In genomic region chr2:11710210-11710609, GRCh38 we compare ENCODE assay signal across 12 cellular contexts. TPM values are rescaled to one million over a fixed set of nuclear protein-coding genes. Genes with fewer than 3 reads are reported as not detected.
DNase-seq lines count a peak whose midpoint lies in the region; ATAC-seq and TF ChIP-seq lines count a peak whose summit lies in the region.
"Had no signal": no experiment of that assay in that cellular context is flagged by ENCODE, and none has a peak within 500 bp of the region (broad histone marks: within the 10 kb centered on the region; RNA-seq: fewer than 3 reads in every experiment).

No MANE protein-coding gene starts in this region.

- no peak for TF ChIP-seq CTCF in MCF 10A (IDR thresholded peaks at IDR 0.05; ENCODE audit: unreplicated experiment)
- TF ChIP-seq CTCF in upper lobe of right lung (IDR thresholded peaks at IDR 0.05) = no peak
- no peak for TF ChIP-seq CTCF in MM.1S (IDR thresholded peaks at IDR 0.05; ENCODE audit: low read length)

- no TSS peak for BruUV-seq in MCF 10A (replicated peaks; lab: Mats Ljungman, UMichigan)

- no peaks in the 10 kb centered on the region for H3K79me2 ChIP-seq in MM.1S (ENCODE audit: low read length)

- H3K27me3 ChIP-seq in layer of hippocampus (ENCODE audit: control insufficient read depth, insufficient read depth, low read length) (no peaks in the 10 kb centered on the region), upper lobe of right lung (no peaks in the 10 kb centered on the region), MM.1S (replicated peaks; ENCODE audit: insufficient read depth, low read length) (no peaks in the 10 kb centered on the region)
- H3K27me3 ChIP-seq: heart right ventricle had no signal

- no peaks in the 10 kb centered on the region for H3F3A ChIP-seq in MM.1S (ENCODE audit: insufficient read depth, low read length)

- CTCF ChIA-PET in MCF 10A (lab: Yijun Ruan, JAX) = interaction anchor here (0.7 to 2.4 kb wide), 4 partner anchors 17 to 70 kb away, joined by 3 to 11 read pairs (median 6); no protein-coding TSS in a partner anchor

- H3K4me1 ChIP-seq in upper lobe of right lung (peaks cover 14% of the 10 kb centered on the region), MM.1S (ENCODE audit: low read length) (no peaks in the 10 kb centered on the region)

- POLR2A ChIA-PET in MCF 10A (lab: Yijun Ruan, JAX) = interaction anchor here (1.0 to 2.2 kb wide), 6 partner anchors 11 to 41 kb away, joined by 3 to 11 read pairs (median 5); no protein-coding TSS in a partner anchor

- peak overlapping the region; percentile 16 for H3K27ac ChIP-seq in layer of hippocampus (ENCODE audit: low read depth, low read length)
- no peak overlapping the region for H3K27ac ChIP-seq in upper lobe of right lung
- H3K27ac ChIP-seq in MM.1S (ENCODE audit: low read length) = no peak overlapping the region
- H3K27ac ChIP-seq: heart right ventricle had no signal

- H3K27me3 Mint-ChIP-seq in MCF 10A (ENCODE audit: insufficient read depth, unreplicated experiment) = no peaks in the 10 kb centered on the region
- H3K27me3 Mint-ChIP-seq: activated naive CD8-positive, alpha-beta T cell treated with anti-CD3 and anti-CD28 coated beads for 36 hours had no signal

- no peaks in the 10 kb centered on the region for H3K9me2 ChIP-seq in MM.1S (replicated peaks; ENCODE audit: insufficient read depth, low read length)

- no peaks in the 10 kb centered on the region for H3K36me3 ChIP-seq in upper lobe of right lung
- H3K36me3 ChIP-seq in MM.1S (replicated peaks; ENCODE audit: insufficient read depth, low read length) = no peaks in the 10 kb centered on the region
- H3K36me3 ChIP-seq: heart right ventricle had no signal

- H3K9me3 ChIP-seq in upper lobe of right lung (no peaks in the 10 kb centered on the region), MM.1S (replicated peaks; ENCODE audit: insufficient read depth, low read length) (no peaks in the 10 kb centered on the region)
- H3K9me3 ChIP-seq: heart right ventricle had no signal

- ATAC-seq in upper lobe of right lung (peak; percentile 51), GM19351 (IDR thresholded peaks at IDR 0.05; ENCODE audit: unreplicated experiment) (no peak)

- peaks cover 14% of the 10 kb centered on the region for H3K4me1 Mint-ChIP-seq in MCF 10A (ENCODE audit: insufficient read depth, unreplicated experiment)

- no peak overlapping the region for H3K4me3 Mint-ChIP-seq in MCF 10A (ENCODE audit: unreplicated experiment)
- H3K4me3 Mint-ChIP-seq: activated naive CD8-positive, alpha-beta T cell treated with anti-CD3 and anti-CD28 coated beads for 36 hours; nephron progenitor cell had no signal

- no peak overlapping the region for H3K27ac Mint-ChIP-seq in MCF 10A (ENCODE audit: low read depth, unreplicated experiment)
- H3K27ac Mint-ChIP-seq: activated naive CD8-positive, alpha-beta T cell treated with anti-CD3 and anti-CD28 coated beads for 36 hours; nephron progenitor cell had no signal

- DNase-seq in M059J (ENCODE audit: low read depth) = peak; percentile 79
- DNase-seq in MCF 10A (ENCODE audit: unreplicated experiment) = peak; percentile 74
- DNase-seq in upper lobe of right lung = no peak
- no peak for DNase-seq in MM.1S
- DNase-seq in HK-2 (ENCODE audit: unreplicated experiment) = no peak
- DNase-seq: activated CD4-positive, CD25-positive, alpha-beta regulatory T cell treated with anti-CD3 and anti-CD28 coated beads, Interleukin-2, amount 50 U/mL, for 72 hours; activated naive CD8-positive, alpha-beta T cell treated with anti-CD3 and anti-CD28 coated beads for 36 hours; GF-D8; heart right ventricle; nephron progenitor cell had no signal

- H3K36me3 Mint-ChIP-seq in MCF 10A (ENCODE audit: insufficient read depth, unreplicated experiment) = no peaks in the 10 kb centered on the region
- H3K36me3 Mint-ChIP-seq: activated naive CD8-positive, alpha-beta T cell treated with anti-CD3 and anti-CD28 coated beads for 36 hours had no signal

- H3K9ac ChIP-seq in MM.1S (ENCODE audit: low read length) = no peak overlapping the region

- no peak overlapping the region for H3K4me3 ChIP-seq in upper lobe of right lung
- no peak overlapping the region for H3K4me3 ChIP-seq in MM.1S (ENCODE audit: low read length)
- H3K4me3 ChIP-seq: heart right ventricle had no signal

- H3K9me3 Mint-ChIP-seq in MCF 10A (ENCODE audit: unreplicated experiment) = peaks cover 12% of the 10 kb centered on the region
- H3K9me3 Mint-ChIP-seq: activated naive CD8-positive, alpha-beta T cell treated with anti-CD3 and anti-CD28 coated beads for 36 hours had no signal

- no peak overlapping the region for H2AFZ ChIP-seq in MM.1S (ENCODE audit: low read length)

- H3K4me2 ChIP-seq in MM.1S (ENCODE audit: low read depth, low read length) = no peak overlapping the region

- intact Hi-C loops in MCF 10A (cut with micrococcal nuclease) = no loop called here
- intact Hi-C loops in upper lobe of right lung (cut with DNase I) = no loop called here

- H4K20me1 ChIP-seq in MM.1S (ENCODE audit: insufficient read depth, low read length) = no peaks in the 10 kb centered on the region

RNA-seq across cellular contexts. Expression of gene LPIN1, which starts 36.2 kb away (rescaled TPM):
- 23.2 and 33.2 TPM in 2 replicates for total RNA-seq in M059J (2014; rRNA removed; shearing (Covaris generic))
- 47.0 and 65.7 TPM in 2 replicates for total RNA-seq in MCF 10A (2022)
- total RNA-seq in upper lobe of right lung = 62.9 TPM

RNA-seq across cellular contexts. Expression of gene NTSR2, which starts 40.2 kb away (rescaled TPM):
- total RNA-seq in M059J (2014; rRNA removed; shearing (Covaris generic)) = 0.12 TPM in 1 of 2 replicates, not detected in the other
- total RNA-seq in MCF 10A (2022) = not detected in 2 replicates
- total RNA-seq in upper lobe of right lung = not detected
- total RNA-seq: activated naive CD8-positive, alpha-beta T cell treated with anti-CD3 and anti-CD28 coated beads for 36 hours had no signal

Comparison
In these comparisons a context has a peak if more than half of its experiments do, and no peak if none do; other contexts are left out.
1. DNase-seq: peak in M059J (single experiment) and MCF 10A (single experiment); none in upper lobe of right lung (single experiment), MM.1S (single experiment) and HK-2 (single experiment).